Comparison of ENCODE assay signal across 17 cellular contexts in genomic region chr13:49810464-49810824, GRCh38.
"Had no signal": no experiment of that assay in that cellular context is flagged by ENCODE, and none has a peak within 500 bp of the region (broad histone marks: within the 10 kb centered on the region; RNA-seq: fewer than 3 reads in every experiment).

No MANE protein-coding gene starts in this region.

- H3K27ac ChIP-seq: prostate gland had no signal

- H3K4me3 ChIP-seq: body of pancreas, prostate gland had no signal

- H3K4me1 Mint-ChIP-seq: natural killer cell had no signal

- H3K4me1 ChIP-seq: prostate gland had no signal

- H3K9me3 ChIP-seq: body of pancreas, prostate gland had no signal

- H3K27me3 ChIP-seq: body of pancreas had no signal

- H3K36me3 Mint-ChIP-seq: natural killer cell had no signal

- H3K9me3 Mint-ChIP-seq: activated T-helper 2 cell treated with anti-CD3 and anti-CD28 coated beads, Interferon-gamma antibody, Interleukin-2, Interleukin-4, amounts not matched to agents 10 μg/mL and 5 μg/mL and 100 μg/mL, durations not matched to agents 14 hours and 24 hours and 36 hours; dendritic cell treated with granulocyte-macrophage colony-stimulating factor and Interleukin-4, amounts not matched to agents 40 ng/mL and 50 ng/mL, for 4 days; effector memory CD8-positive, alpha-beta T cell; natural killer cell; stimulated activated naive CD8-positive, alpha-beta T cell treated with anti-CD3 and anti-CD28 coated beads, Interleukin-15, Interleukin-2, amounts not matched to agents 100 ng/mL and 50 ng/mL, for 24 hours; T-helper 2 cell treated with Interferon-gamma antibody and Interleukin-4, amounts not matched to agents 5 μg/mL and 100 μg/mL, for 36 hours had no signal

- ATAC-seq: effector memory CD8-positive, alpha-beta T cell; natural killer cell; sciatic nerve had no signal

- H3K4me3 Mint-ChIP-seq: dendritic cell treated with granulocyte-macrophage colony-stimulating factor and Interleukin-4, amounts not matched to agents 40 ng/mL and 50 ng/mL, for 4 days; effector memory CD8-positive, alpha-beta T cell; natural killer cell; stimulated activated naive CD8-positive, alpha-beta T cell treated with anti-CD3 and anti-CD28 coated beads, Interleukin-15, Interleukin-2, amounts not matched to agents 100 ng/mL and 50 ng/mL, for 24 hours; T-helper 2 cell treated with Interferon-gamma antibody and Interleukin-4, amounts not matched to agents 5 μg/mL and 100 μg/mL, for 36 hours had no signal

- DNase-seq: activated CD4-positive, alpha-beta T cell treated with anti-CD3 and anti-CD28 coated beads, Interleukin-2, amount 50 U/mL, for 1 hour; activated naive CD4-positive, alpha-beta T cell treated with anti-CD3 and anti-CD28 coated beads, Interleukin-2, amount 50 U/mL, for 16 hours; activated T-cell treated with anti-CD3 and anti-CD28 coated beads for 4 hours; amniotic stem cell; cerebellar nuclear complex; effector memory CD8-positive, alpha-beta T cell; glutamatergic neuron; natural killer cell; stimulated activated CD4-positive, alpha-beta T cell treated with anti-CD3 and anti-CD28 coated beads, Interleukin-4, amount 100 ng/mL, for 24 hours; SW 1271 had no signal

- H3K27ac Mint-ChIP-seq: activated T-helper 2 cell treated with anti-CD3 and anti-CD28 coated beads, Interferon-gamma antibody, Interleukin-2, Interleukin-4, amounts not matched to agents 10 μg/mL and 5 μg/mL and 100 μg/mL, durations not matched to agents 14 hours and 24 hours and 36 hours; dendritic cell treated with granulocyte-macrophage colony-stimulating factor and Interleukin-4, amounts not matched to agents 40 ng/mL and 50 ng/mL, for 4 days; effector memory CD8-positive, alpha-beta T cell; natural killer cell; stimulated activated naive CD8-positive, alpha-beta T cell treated with anti-CD3 and anti-CD28 coated beads, Interleukin-15, Interleukin-2, amounts not matched to agents 100 ng/mL and 50 ng/mL, for 24 hours; T-helper 2 cell treated with Interferon-gamma antibody and Interleukin-4, amounts not matched to agents 5 μg/mL and 100 μg/mL, for 36 hours had no signal

- H3K36me3 ChIP-seq: prostate gland had no signal
